1 cellular context compared by ENCODE assay signal in the genomic region with DNA sequence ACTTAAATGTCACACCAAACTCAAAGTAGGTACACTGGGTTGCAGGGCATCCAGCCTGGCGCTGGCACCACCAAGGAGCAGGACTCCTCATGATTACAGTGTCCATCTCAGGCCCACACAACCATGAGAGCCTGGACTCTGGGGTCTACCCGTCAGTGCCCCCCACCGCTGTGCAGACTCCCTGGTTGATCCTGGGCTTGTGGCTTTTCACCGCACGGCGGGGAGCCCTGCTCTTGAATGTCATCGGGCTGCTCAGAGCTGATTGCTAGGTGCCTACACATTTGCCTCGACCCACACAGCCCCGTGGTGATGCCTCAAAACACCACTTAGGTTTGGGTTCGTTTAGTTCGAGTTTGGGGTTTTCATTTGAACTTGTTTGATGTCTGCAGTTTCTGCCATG.
TF ChIP-seq lines count a peak whose summit lies in the region.

No MANE protein-coding gene starts in this region.

TF ChIP-seq in GM12878, 131 proteins besides CTCF, POLR2A, EP300 and RAD21 (continued from another document):
- TF ChIP-seq, protein P1, sequence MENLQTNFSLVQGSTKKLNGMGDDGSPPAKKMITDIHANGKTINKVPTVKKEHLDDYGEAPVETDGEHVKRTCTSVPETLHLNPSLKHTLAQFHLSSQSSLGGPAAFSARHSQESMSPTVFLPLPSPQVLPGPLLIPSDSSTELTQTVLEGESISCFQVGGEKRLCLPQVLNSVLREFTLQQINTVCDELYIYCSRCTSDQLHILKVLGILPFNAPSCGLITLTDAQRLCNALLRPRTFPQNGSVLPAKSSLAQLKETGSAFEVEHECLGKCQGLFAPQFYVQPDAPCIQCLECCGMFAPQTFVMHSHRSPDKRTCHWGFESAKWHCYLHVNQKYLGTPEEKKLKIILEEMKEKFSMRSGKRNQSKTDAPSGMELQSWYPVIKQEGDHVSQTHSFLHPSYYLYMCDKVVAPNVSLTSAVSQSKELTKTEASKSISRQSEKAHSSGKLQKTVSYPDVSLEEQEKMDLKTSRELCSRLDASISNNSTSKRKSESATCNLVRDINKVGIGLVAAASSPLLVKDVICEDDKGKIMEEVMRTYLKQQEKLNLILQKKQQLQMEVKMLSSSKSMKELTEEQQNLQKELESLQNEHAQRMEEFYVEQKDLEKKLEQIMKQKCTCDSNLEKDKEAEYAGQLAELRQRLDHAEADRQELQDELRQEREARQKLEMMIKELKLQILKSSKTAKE (IDR thresholded peaks at IDR 0.05; ENCODE audit: low read depth, poor library complexity, severe bottlenecking): no peak
- TF ChIP-seq ASH2L (IDR thresholded peaks at IDR 0.05; ENCODE audit: borderline replicate concordance, low read depth) (no peak), IKZF1 (conservative IDR thresholded peaks at IDR 0.05) (no peak), SUZ12 (IDR thresholded peaks at IDR 0.05; ENCODE audit: unreplicated experiment) (no peak), HDAC2 (IDR thresholded peaks at IDR 0.05) (no peak), STAT3 (IDR thresholded peaks at IDR 0.05; ENCODE audit: low read depth, low read length) (no peak), CHD2 (IDR thresholded peaks at IDR 0.05; ENCODE audit: borderline replicate concordance, low read depth, low read length) (no peak), SREBF1 (IDR thresholded peaks at IDR 0.05; ENCODE audit: low read length) (no peak)
